8 cellular contexts compared by ENCODE assay signal in genomic region chr6:45436544-45437440, GRCh38. TPM values are rescaled to one million over a fixed set of nuclear protein-coding genes. Genes with fewer than 3 reads are reported as not detected.
DNase-seq lines count a peak whose midpoint lies in the region; ATAC-seq and TF ChIP-seq lines count a peak whose summit lies in the region.

No MANE protein-coding gene starts in this region.

- TF ChIP-seq CTCF in CD4-positive, alpha-beta T cell (IDR thresholded peaks at IDR 0.05): no peak

- H3K36me3 Mint-ChIP-seq in CD4-positive, alpha-beta T cell (ENCODE audit: low read depth): peaks cover 42% of the 10 kb centered on the region
- H3K36me3 Mint-ChIP-seq in activated T-cell treated with anti-CD3 and anti-CD28 coated beads, Interleukin-2, amount 50 U/mL, for 72 hours (ENCODE audit: insufficient read depth in 2 of 2): peaks cover 15 to 46% of the 10 kb centered on the region in 2 donors

- peaks cover 83% of the 10 kb centered on the region for H3K4me1 Mint-ChIP-seq in CD4-positive, alpha-beta T cell (ENCODE audit: low read depth)
- peaks cover 93% of the 10 kb centered on the region for H3K4me1 Mint-ChIP-seq in activated T-cell treated with anti-CD3 and anti-CD28 coated beads, Interleukin-2, amount 50 U/mL, for 72 hours (ENCODE audit: low read depth)

- H3K27me3 Mint-ChIP-seq in CD4-positive, alpha-beta T cell: no peaks in the 10 kb centered on the region
- no peaks in the 10 kb centered on the region for H3K27me3 Mint-ChIP-seq in activated T-cell treated with anti-CD3 and anti-CD28 coated beads, Interleukin-2, amount 50 U/mL, for 72 hours (ENCODE audit: low read depth)

- in situ Hi-C loops in G401 (cut with HindIII; ENCODE audit: low sequenced_read_pairs): no loop called here

- peak; percentile 68 for ATAC-seq in CD4-positive, alpha-beta T cell (ENCODE audit: poor library complexity)
- ATAC-seq in HG03378 (IDR thresholded peaks at IDR 0.05; ENCODE audit: unreplicated experiment): peak; percentile 87
- peak; percentile 90 to 96 for ATAC-seq in activated T-cell treated with anti-CD3 and anti-CD28 coated beads, Interleukin-2, amount 50 U/mL, for 72 hours (replicated peaks in 1 of 2)
- ATAC-seq in GM21381 (IDR thresholded peaks at IDR 0.05; ENCODE audit: unreplicated experiment): no peak
- ATAC-seq in HG03196 (IDR thresholded peaks at IDR 0.05; ENCODE audit: unreplicated experiment): no peak

- H3K9me3 ChIP-seq in CD4-positive, alpha-beta T cell (ENCODE audit: control insufficient read depth, low read length): no peaks in the 10 kb centered on the region

- H3K27ac Mint-ChIP-seq in CD4-positive, alpha-beta T cell: peak overlapping the region; percentile 47
- peak overlapping the region; percentile 97 for H3K27ac Mint-ChIP-seq in activated T-cell treated with anti-CD3 and anti-CD28 coated beads, Interleukin-2, amount 50 U/mL, for 72 hours

- H3K9me3 Mint-ChIP-seq in CD4-positive, alpha-beta T cell: no peaks in the 10 kb centered on the region
- H3K9me3 Mint-ChIP-seq in activated T-cell treated with anti-CD3 and anti-CD28 coated beads, Interleukin-2, amount 50 U/mL, for 72 hours: no peaks in the 10 kb centered on the region

- no peaks in the 10 kb centered on the region for H3K27me3 ChIP-seq in CD4-positive, alpha-beta T cell (ENCODE audit: control insufficient read depth, insufficient read depth, low read length)

- intact Hi-C loops in CD4-positive, alpha-beta T cell (cut with DNase I, micrococcal nuclease): no loop called here

- POLR2A ChIA-PET in CD4-positive, alpha-beta T cell (lab: Charles Lee): interaction anchor here (0.7 to 2.4 kb wide), 4 partner anchors 10 to 55 kb away, joined by 3 to 9 read pairs (median 4); no protein-coding TSS in a partner anchor

- H3K4me3 Mint-ChIP-seq in CD4-positive, alpha-beta T cell: peak overlapping the region; percentile 2
- peak overlapping the region; percentile 75 to 94 for H3K4me3 Mint-ChIP-seq in activated T-cell treated with anti-CD3 and anti-CD28 coated beads, Interleukin-2, amount 50 U/mL, for 72 hours

- CTCF ChIA-PET in CD4-positive, alpha-beta T cell (lab: Charles Lee): interaction anchor here (1.0 to 1.8 kb wide), 3 partner anchors 11 to 781 kb away, joined by 3 to 6 read pairs (median 5); no protein-coding TSS in a partner anchor

- DNase-seq in CD4-positive, alpha-beta T cell: no peak
- peak; percentile 59 to 63 for DNase-seq in activated T-cell treated with anti-CD3 and anti-CD28 coated beads, Interleukin-2, amount 50 U/mL, for 72 hours
- DNase-seq in iris pigment epithelial cell (ENCODE audit: low read depth): peak; percentile 93
- DNase-seq in D341Med (ENCODE audit: low spot score): no peak
- DNase-seq in G401 (ENCODE audit: low spot score): no peak

- H3K27ac ChIP-seq in CD4-positive, alpha-beta T cell (ENCODE audit: low read depth, low read length): no peak overlapping the region

RNA-seq across cellular contexts. Expression of gene SUPT3H, which starts 59.1 kb away (rescaled TPM):
- total RNA-seq in CD4-positive, alpha-beta T cell: 10 to 100 TPM in 1 of 2 experiments, 1 to 10 TPM in 1; 8.9 to 10.5 TPM
- total RNA-seq in activated T-cell treated with anti-CD3 and anti-CD28 coated beads, Interleukin-2, amount 50 U/mL, for 72 hours: 10 to 100 TPM; 18.5 to 19.4 TPM
- 10.9 and 24.7 TPM in 2 replicates for total RNA-seq in G401 (2014; rRNA removed; shearing (Covaris generic))

Comparison
In these comparisons a context has a peak if more than half of its experiments do, and no peak if none do; other contexts are left out.
1. ATAC-seq: peak in CD4-positive, alpha-beta T cell (single experiment), HG03378 (single experiment) and activated T-cell treated with anti-CD3 and anti-CD28 coated beads, Interleukin-2, amount 50 U/mL, for 72 hours (2 of 2); none in GM21381 (single experiment) and HG03196 (single experiment).
2. DNase-seq: peak in activated T-cell treated with anti-CD3 and anti-CD28 coated beads, Interleukin-2, amount 50 U/mL, for 72 hours (2 of 2) and iris pigment epithelial cell (single experiment); none in CD4-positive, alpha-beta T cell (0 of 10), D341Med (single experiment) and G401 (single experiment).